Comparison of ENCODE assay signal across 14 cellular contexts in genomic region chr1:54582566-54583306, GRCh38. TPM values are rescaled to one million over a fixed set of nuclear protein-coding genes. Genes with fewer than 3 reads are reported as not detected.
A peak's percentile ranks its signal among the peaks of the same experiment; 100 is the strongest.
DNase-seq lines count a peak whose midpoint lies in the region; ATAC-seq and TF ChIP-seq lines count a peak whose summit lies in the region.
"Had no signal": no experiment of that assay in that cellular context is flagged by ENCODE, and none has a peak within 500 bp of the region (broad histone marks: within the 10 kb centered on the region; RNA-seq: fewer than 3 reads in every experiment).

No MANE protein-coding gene starts in this region.

- H3K27ac ChIP-seq in trophoblast cell (ENCODE audit: low read depth, low read length): no peak overlapping the region
- H3K27ac ChIP-seq: epithelial cell of prostate had no signal

- H3K14ac ChIP-seq in trophoblast cell (ENCODE audit: low read length): no peak overlapping the region

- H3K4ac ChIP-seq in trophoblast cell (ENCODE audit: low read depth, low read length): no peak overlapping the region

- H2BK120ac ChIP-seq in trophoblast cell (ENCODE audit: insufficient read depth, low read length, poor library complexity): no peak overlapping the region

- POLR2A ChIA-PET in T-cell (lab: Charles Lee): no interaction called here

- CTCF ChIA-PET in T-cell (lab: Charles Lee): no interaction called here

- H3K9me3 Mint-ChIP-seq in endothelial cell (ENCODE audit: unreplicated experiment) (no peaks in the 10 kb centered on the region), T-cell (no peaks in the 10 kb centered on the region)
- H3K9me3 Mint-ChIP-seq: activated naive CD8-positive, alpha-beta T cell treated with anti-CD3 and anti-CD28 coated beads, Interleukin-2, amount 50 U/mL, for 24 hours had no signal

- no peak overlapping the region for H3K4me2 ChIP-seq in trophoblast cell (ENCODE audit: low read length)

- H3K36me3 Mint-ChIP-seq in endothelial cell (ENCODE audit: low read depth, unreplicated experiment) (peaks cover 12% of the 10 kb centered on the region), T-cell (no peaks in the 10 kb centered on the region)
- H3K36me3 Mint-ChIP-seq: CD8-positive, alpha-beta memory T cell had no signal

- peak overlapping the region; percentile 24 for H2BK12ac ChIP-seq in trophoblast cell (ENCODE audit: low read length)

- H3K27ac Mint-ChIP-seq in endothelial cell (ENCODE audit: unreplicated experiment) (peak overlapping the region; percentile 18), T-cell (no peak overlapping the region)
- H3K27ac Mint-ChIP-seq: activated naive CD8-positive, alpha-beta T cell treated with anti-CD3 and anti-CD28 coated beads, Interleukin-2, amount 50 U/mL, for 24 hours had no signal

- peaks cover 13 to 15% of the 10 kb centered on the region in 2 experiments for H3K4me1 ChIP-seq in trophoblast cell (ENCODE audit: control insufficient read depth in 1 of 2, insufficient read depth in 2 of 2, low read length in 2 of 2)

- no peak overlapping the region for H2AK5ac ChIP-seq in trophoblast cell (ENCODE audit: low read length)

- H4K8ac ChIP-seq in trophoblast cell (ENCODE audit: low read depth, low read length): no peak overlapping the region

- H3K4me3 ChIP-seq in trophoblast cell (ENCODE audit: low read depth, low read length): no peak overlapping the region

- DNase-seq in DMS153 treated with DMSO at 0.1 percent for 48 hours (lab: John Stamatoyannopoulos, UW; ENCODE audit: unreplicated experiment): peak; percentile 72
- DNase-seq in NCI-H2081 (lab: John Stamatoyannopoulos, UW): peak; percentile 67 to 70
- peak; percentile 27 for DNase-seq in endothelial cell (ENCODE audit: low spot score)
- DNase-seq in trophoblast cell: no peak
- no peak for DNase-seq in T-cell
- no peak for DNase-seq in NCI-H1930 (lab: John Stamatoyannopoulos, UW)
- DNase-seq: activated naive CD8-positive, alpha-beta T cell treated with anti-CD3 and anti-CD28 coated beads, Interleukin-2, amount 50 U/mL, for 24 hours; CD8-positive, alpha-beta memory T cell; NCI-H2171 treated with DMSO at 0.1 percent for 48 hours had no signal

- no peaks in the 10 kb centered on the region for H3K36me3 ChIP-seq in trophoblast cell (ENCODE audit: control insufficient read depth in 1 of 2, insufficient read depth in 2 of 2, low read length in 2 of 2)

- H3K79me2 ChIP-seq in trophoblast cell (ENCODE audit: control insufficient read depth, insufficient read depth, low read length, poor library complexity): no peaks in the 10 kb centered on the region

- H3K9ac ChIP-seq in trophoblast cell (ENCODE audit: low read length): no peak overlapping the region

- no peak overlapping the region for H4K91ac ChIP-seq in trophoblast cell (ENCODE audit: low read depth, low read length)

- H3K27me3 Mint-ChIP-seq in endothelial cell (ENCODE audit: unreplicated experiment) (peaks cover 19% of the 10 kb centered on the region), T-cell (no peaks in the 10 kb centered on the region)
- H3K27me3 Mint-ChIP-seq: activated naive CD8-positive, alpha-beta T cell treated with anti-CD3 and anti-CD28 coated beads, Interleukin-2, amount 50 U/mL, for 24 hours had no signal

- H3K79me1 ChIP-seq in trophoblast cell (ENCODE audit: low read length): peaks cover 4% of the 10 kb centered on the region

- no peak for TF ChIP-seq CTCF in endothelial cell (IDR thresholded peaks at IDR 0.05; ENCODE audit: unreplicated experiment)

- H2BK5ac ChIP-seq in trophoblast cell (ENCODE audit: low read depth, low read length, poor library complexity): no peak overlapping the region

- WGBS in trophoblast cell (ENCODE audit: extremely low coverage, insufficient coverage, insufficient read length): no CpG with 5 or more reads among the region's 19 CpGs

- H3K23ac ChIP-seq in trophoblast cell (ENCODE audit: low read length): no peak overlapping the region

- H3K4me3 Mint-ChIP-seq in endothelial cell (ENCODE audit: unreplicated experiment): no peak overlapping the region
- no peak overlapping the region for H3K4me3 Mint-ChIP-seq in T-cell
- H3K4me3 Mint-ChIP-seq: activated naive CD8-positive, alpha-beta T cell treated with anti-CD3 and anti-CD28 coated beads, Interleukin-2, amount 50 U/mL, for 24 hours; CD8-positive, alpha-beta memory T cell had no signal

- H3K9me3 ChIP-seq in trophoblast cell (ENCODE audit: insufficient read depth, low read depth, low read length): no peaks in the 10 kb centered on the region

- H4K12ac ChIP-seq in trophoblast cell (ENCODE audit: low read depth, low read length): no peak overlapping the region

- ATAC-seq in HG03457 (IDR thresholded peaks at IDR 0.05; ENCODE audit: unreplicated experiment) (no peak), GM19452 (IDR thresholded peaks at IDR 0.05; ENCODE audit: unreplicated experiment) (no peak), T-cell (replicated peaks in 1 of 4) (no peak)
- ATAC-seq: activated naive CD8-positive, alpha-beta T cell treated with anti-CD3 and anti-CD28 coated beads, Interleukin-2, amount 50 U/mL, for 24 hours had no signal

- peaks cover 31% of the 10 kb centered on the region for H3K4me1 Mint-ChIP-seq in endothelial cell (ENCODE audit: unreplicated experiment)
- H3K4me1 Mint-ChIP-seq in T-cell: no peaks in the 10 kb centered on the region
- H3K4me1 Mint-ChIP-seq: activated naive CD8-positive, alpha-beta T cell treated with anti-CD3 and anti-CD28 coated beads, Interleukin-2, amount 50 U/mL, for 24 hours; CD8-positive, alpha-beta memory T cell had no signal

- H3K27me3 ChIP-seq in trophoblast cell (ENCODE audit: insufficient read depth, low read length): no peaks in the 10 kb centered on the region

- H2AFZ ChIP-seq in trophoblast cell (ENCODE audit: insufficient read depth, low read length, poor library complexity): no peak overlapping the region

- no peak overlapping the region for H3K18ac ChIP-seq in trophoblast cell (ENCODE audit: low read length)

RNA-seq across cellular contexts. Expression of gene ACOT11, which starts 34.7 kb away (rescaled TPM):
- total RNA-seq in endothelial cell (ENCODE audit: unreplicated experiment) (35.6 TPM), T-cell (1 to 10 TPM in 2 of 5 donors, under 1 TPM in 3; 0.60 to 1.4 (median 0.93) TPM)
- polyA plus RNA-seq in trophoblast cell (2013): 4.2 and 5.0 TPM in 2 replicates

RNA-seq across cellular contexts. Expression of gene FAM151A, which starts 40.6 kb away (rescaled TPM):
- total RNA-seq in endothelial cell (ENCODE audit: unreplicated experiment) (not detected), T-cell (not detected)
- 0.18 and 0.21 TPM in 2 replicates for polyA plus RNA-seq in trophoblast cell (2013)
- total RNA-seq: CD8-positive, alpha-beta memory T cell; posterior vena cava had no signal
- polyA plus RNA-seq: CD8-positive, alpha-beta memory T cell had no signal

RNA-seq across cellular contexts. Expression of gene MROH7, which starts 58.9 kb away (rescaled TPM):
- total RNA-seq in endothelial cell (ENCODE audit: unreplicated experiment) (3.3 TPM), T-cell (under 1 TPM; 0.15 to 0.63 (median 0.25) TPM)
- 0.16 and 0.24 TPM in 2 replicates for polyA plus RNA-seq in trophoblast cell (2013)
- total RNA-seq: CD8-positive, alpha-beta memory T cell had no signal
- polyA plus RNA-seq: CD8-positive, alpha-beta memory T cell; keratinocyte had no signal

Comparison
In these comparisons a context has a peak if more than half of its experiments do, and no peak if none do; other contexts are left out.
1. DNase-seq: peak in DMS153 treated with DMSO at 0.1 percent for 48 hours (single experiment), NCI-H2081 (2 of 2) and endothelial cell (single experiment); none in trophoblast cell (0 of 2), T-cell (0 of 34) and NCI-H1930 (0 of 2).
2. RNA of gene ACOT11, which starts 34.7 kb away (total RNA-seq): 35.6 TPM in endothelial cell (single experiment); 0.60 to 1.4 TPM in T-cell; every median in the first group is over 10 times any median in the second.